8 cellular contexts compared by ENCODE assay signal in genomic region chr13:24923305-24923640, GRCh38.
A peak's percentile ranks its signal among the peaks of the same experiment; 100 is the strongest.
DNase-seq lines count a peak whose midpoint lies in the region; ATAC-seq and TF ChIP-seq lines count a peak whose summit lies in the region.

No MANE protein-coding gene starts in this region.

- POLR2A ChIA-PET in activated CD8-positive, alpha-beta T cell treated with anti-CD3 and anti-CD28 coated beads, Interleukin-2, amount 10 ng/mL, durations not matched to agents 7 days and 5 days (lab: Charles Lee), result interaction anchor here (1.5 kb wide), 1 partner anchor 10 kb away, joined by 4 read pairs; no protein-coding TSS in a partner anchor

- peaks cover 30% of the 10 kb centered on the region for H3K4me1 Mint-ChIP-seq in activated CD8-positive, alpha-beta T cell treated with anti-CD3 and anti-CD28 coated beads, Interleukin-2, amount 10 ng/mL, durations not matched to agents 7 days and 5 days (ENCODE audit: low read depth)
- H3K4me1 Mint-ChIP-seq in glutamatergic neuron (ENCODE audit: low read depth, unreplicated experiment), result peaks cover 2% of the 10 kb centered on the region

- no peak for TF ChIP-seq CTCF in glutamatergic neuron (IDR thresholded peaks at IDR 0.05; ENCODE audit: partially characterized antibody, unreplicated experiment)

- peak overlapping the region; percentile 94 for H3K27ac Mint-ChIP-seq in activated CD8-positive, alpha-beta T cell treated with anti-CD3 and anti-CD28 coated beads, Interleukin-2, amount 10 ng/mL, durations not matched to agents 7 days and 5 days
- peak overlapping the region; percentile 94 for H3K27ac Mint-ChIP-seq in glutamatergic neuron (ENCODE audit: unreplicated experiment)

- H3K27me3 Mint-ChIP-seq in activated CD8-positive, alpha-beta T cell treated with anti-CD3 and anti-CD28 coated beads, Interleukin-2, amount 10 ng/mL, durations not matched to agents 7 days and 5 days (ENCODE audit: low read depth), result no peaks in the 10 kb centered on the region
- H3K27me3 Mint-ChIP-seq in glutamatergic neuron (ENCODE audit: unreplicated experiment), result no peaks in the 10 kb centered on the region

- peaks cover 8% of the 10 kb centered on the region for H3K36me3 Mint-ChIP-seq in activated CD8-positive, alpha-beta T cell treated with anti-CD3 and anti-CD28 coated beads, Interleukin-2, amount 10 ng/mL, durations not matched to agents 7 days and 5 days (ENCODE audit: low read depth)
- no peaks in the 10 kb centered on the region for H3K36me3 Mint-ChIP-seq in glutamatergic neuron (ENCODE audit: unreplicated experiment)

- H3K4me3 Mint-ChIP-seq in activated CD8-positive, alpha-beta T cell treated with anti-CD3 and anti-CD28 coated beads, Interleukin-2, amount 10 ng/mL, durations not matched to agents 7 days and 5 days, result peak overlapping the region; percentile 99
- peak overlapping the region; percentile 97 for H3K4me3 Mint-ChIP-seq in glutamatergic neuron (ENCODE audit: unreplicated experiment)

- no peaks in the 10 kb centered on the region for H3K9me3 Mint-ChIP-seq in activated CD8-positive, alpha-beta T cell treated with anti-CD3 and anti-CD28 coated beads, Interleukin-2, amount 10 ng/mL, durations not matched to agents 7 days and 5 days (ENCODE audit: insufficient read depth)
- peaks cover 7% of the 10 kb centered on the region for H3K9me3 Mint-ChIP-seq in glutamatergic neuron (ENCODE audit: unreplicated experiment)

- CTCF ChIA-PET in activated CD8-positive, alpha-beta T cell treated with anti-CD3 and anti-CD28 coated beads, Interleukin-2, amount 10 ng/mL, durations not matched to agents 7 days and 5 days (lab: Charles Lee), result no interaction called here

- DNase-seq in NCI-H345 (lab: John Stamatoyannopoulos, UW), result peak; percentile 2
- no peak for DNase-seq in NCI-H345 treated with DMSO at 0.1 percent for 48 hours (lab: John Stamatoyannopoulos, UW; ENCODE audit: unreplicated experiment)
- peak; percentile 31 for DNase-seq in HS-5 (ENCODE audit: low read depth)
- DNase-seq in activated CD8-positive, alpha-beta T cell treated with anti-CD3 and anti-CD28 coated beads, Interleukin-2, amount 10 ng/mL, durations not matched to agents 7 days and 5 days, result peak; percentile 46
- no peak for DNase-seq in glutamatergic neuron
- peak; percentile 54 for DNase-seq in pons (ENCODE audit: low spot score)
- DNase-seq in mesenteric fat pad (ENCODE audit: low spot score), result no peak

- ATAC-seq in GM21447 (IDR thresholded peaks at IDR 0.05; ENCODE audit: unreplicated experiment), result peak; percentile 61
- ATAC-seq in activated CD8-positive, alpha-beta T cell treated with anti-CD3 and anti-CD28 coated beads, Interleukin-2, amount 10 ng/mL, durations not matched to agents 7 days and 5 days, result peak; percentile 35

Comparison
In these comparisons a context has a peak if more than half of its experiments do, and no peak if none do; other contexts are left out.
1. DNase-seq: peak in NCI-H345 (single experiment), HS-5 (single experiment), activated CD8-positive, alpha-beta T cell treated with anti-CD3 and anti-CD28 coated beads, Interleukin-2, amount 10 ng/mL, durations not matched to agents 7 days and 5 days (single experiment) and pons (single experiment); none in NCI-H345 treated with DMSO at 0.1 percent for 48 hours (single experiment), glutamatergic neuron (single experiment) and mesenteric fat pad (single experiment).